ENCODE assay signal across 1 cellular context in genomic region chr3:6452974-6453373, GRCh38.
A peak's percentile ranks its signal among the peaks of the same experiment; 100 is the strongest.
TF ChIP-seq lines count a peak whose summit lies in the region.

No MANE protein-coding gene starts in this region.

TF ChIP-seq in K562, 482 proteins besides CTCF, POLR2A, EP300 and RAD21 (continued from another document):
- TF ChIP-seq MAFG (tag; conservative IDR thresholded peaks at IDR 0.05): peak; percentile 39; the same call in 1 of the 2 replicates
- TF ChIP-seq MAFF (IDR thresholded peaks at IDR 0.05; ENCODE audit: low read length): peak; percentile 32; the same call in 1 of the 2 replicates
- no peak for TF ChIP-seq ZHX1 (conservative IDR thresholded peaks at IDR 0.05; ENCODE audit: low read length)
- no peak for TF ChIP-seq U2AF2 (optimal IDR thresholded peaks at IDR 0.05; ENCODE audit: low read depth, low read length)
- peak; percentile 64 for TF ChIP-seq ZNF316 (IDR thresholded peaks at IDR 0.05)
- no peak for TF ChIP-seq ZNF445 (CRISPR knock-in tag; IDR thresholded peaks at IDR 0.05; ENCODE audit: low read depth)
- TF ChIP-seq ZNF780A (CRISPR knock-in tag; IDR thresholded peaks at IDR 0.05): no peak
- TF ChIP-seq POLR3A (IDR thresholded peaks at IDR 0.05; ENCODE audit: borderline replicate concordance, extremely low read depth, insufficient read depth, insufficient read length): no peak
- TF ChIP-seq SP1 (CRISPR knock-in tag; IDR thresholded peaks at IDR 0.05): no peak
- no peak for TF ChIP-seq GABPA (tag; conservative IDR thresholded peaks at IDR 0.05; ENCODE audit: low read depth)
- no peak for TF ChIP-seq ZBTB33 (CRISPR knock-in tag; IDR thresholded peaks at IDR 0.05)
- no peak for TF ChIP-seq TAF9B (IDR thresholded peaks at IDR 0.05; ENCODE audit: partially characterized antibody)
- TF ChIP-seq EHMT2 (IDR thresholded peaks at IDR 0.05): no peak
- TF ChIP-seq PCBP2 (IDR thresholded peaks at IDR 0.05; ENCODE audit: low read depth, low read length, poor library complexity, severe bottlenecking): no peak
- no peak for TF ChIP-seq REST (CRISPR knock-in tag; IDR thresholded peaks at IDR 0.05; ENCODE audit: low read depth)
- 0 out of 2 replicates have a peak, but pooled peaks have one; percentile 32 for TF ChIP-seq C11orf30 (IDR thresholded peaks at IDR 0.05; ENCODE audit: low read depth)
- no peak for TF ChIP-seq ZBED1 (IDR thresholded peaks at IDR 0.05)
- TF ChIP-seq ZNF511 (CRISPR knock-in tag; IDR thresholded peaks at IDR 0.05): no peak
- no peak for TF ChIP-seq SRSF9 (IDR thresholded peaks at IDR 0.05; ENCODE audit: borderline replicate concordance, low read depth, low read length)
- no peak for TF ChIP-seq ZNF561 (CRISPR knock-in tag; conservative IDR thresholded peaks at IDR 0.05)
- TF ChIP-seq ZBTB2 (IDR thresholded peaks at IDR 0.05): no peak
- TF ChIP-seq ZC3H4 (CRISPR knock-in tag; IDR thresholded peaks at IDR 0.05; ENCODE audit: borderline replicate concordance): no peak
- TF ChIP-seq ZFPM2 (CRISPR knock-in tag; IDR thresholded peaks at IDR 0.05): no peak
- TF ChIP-seq ZNF174 (CRISPR knock-in tag; IDR thresholded peaks at IDR 0.05): no peak
- no peak for TF ChIP-seq ASH1L (IDR thresholded peaks at IDR 0.05; ENCODE audit: borderline replicate concordance, low read depth, partially characterized antibody)
- no peak for TF ChIP-seq ZNF224 (CRISPR knock-in tag; IDR thresholded peaks at IDR 0.05)
- no peak for TF ChIP-seq TRIM28 (IDR thresholded peaks at IDR 0.05)
- TF ChIP-seq MBD2 (IDR thresholded peaks at IDR 0.05; ENCODE audit: borderline replicate concordance, low read depth): no peak
